In the genomic region with DNA sequence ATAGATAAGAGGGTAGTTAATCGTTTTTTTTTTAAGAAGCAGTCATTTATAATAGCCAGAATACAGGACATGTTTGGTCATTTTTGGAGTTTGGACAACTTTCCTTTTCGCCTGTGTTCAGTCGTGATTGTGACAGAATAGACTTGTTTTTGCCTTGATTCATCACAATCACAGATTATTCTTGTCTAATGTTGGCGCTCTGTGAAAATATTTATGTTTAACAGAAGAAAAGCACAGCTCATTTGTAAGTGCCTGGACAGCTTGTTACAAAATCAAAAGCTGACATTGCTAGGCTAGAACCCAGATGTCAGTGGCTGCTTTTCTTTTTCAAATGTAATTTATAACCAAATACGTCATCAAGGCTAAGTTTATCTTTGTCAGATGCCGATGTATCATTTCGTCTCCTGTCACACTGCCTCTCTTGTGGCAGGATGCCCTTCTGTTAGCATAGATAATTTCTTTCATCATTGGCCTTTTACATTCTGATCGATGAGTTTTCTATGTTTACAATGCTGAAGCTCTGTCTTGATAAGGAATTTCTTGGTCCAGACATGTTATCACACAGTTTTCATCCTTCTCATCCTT, we compare ENCODE assay signal across 23 cellular contexts.
DNase-seq lines count a peak whose midpoint lies in the region; ATAC-seq, FAIRE-seq and TF ChIP-seq lines count a peak whose summit lies in the region.
"Had no signal": no experiment of that assay in that cellular context is flagged by ENCODE, and none has a peak within 500 bp of the region (broad histone marks: within the 10 kb centered on the region; RNA-seq: fewer than 3 reads in every experiment).

No MANE protein-coding gene starts in this region.

- H3K27me3 ChIP-seq in ACC112 (ENCODE audit: insufficient read depth, low read length) (no peaks in the 10 kb centered on the region), astrocyte (ENCODE audit: insufficient read depth, low read length) (no peaks in the 10 kb centered on the region), neuronal stem cell (ENCODE audit: control insufficient read depth in 3 of 3, insufficient read depth in 3 of 3, low read depth in 1 of 3, low read length in 3 of 3) (no peaks in the 10 kb centered on the region)
- H3K27me3 ChIP-seq: MG63 had no signal

- H3K27me3 Mint-ChIP-seq in HFFc6 (ENCODE audit: insufficient read depth): peaks cover 2% of the 10 kb centered on the region; the same call in 1 of the 2 replicates
- H3K27me3 Mint-ChIP-seq in astrocyte (ENCODE audit: low read depth, unreplicated experiment): no peaks in the 10 kb centered on the region
- H3K27me3 Mint-ChIP-seq: CD4-positive, CD25-positive, alpha-beta regulatory T cell had no signal

- H4K8ac ChIP-seq in neuronal stem cell (ENCODE audit: low read depth, low read length): no peak overlapping the region

- no peak for FAIRE-seq in astrocyte (lab: Jason Lieb, UNC)
- FAIRE-seq: A204.1 had no signal

- H3K9ac ChIP-seq in astrocyte (ENCODE audit: low read length): no peak overlapping the region
- no peak overlapping the region for H3K9ac ChIP-seq in neuronal stem cell (ENCODE audit: low read depth, low read length, poor library complexity)
- H3K9ac ChIP-seq: GM23248 had no signal

- H2AK5ac ChIP-seq in neuronal stem cell (ENCODE audit: low read depth, low read length): no peak overlapping the region

- no peak for TF ChIP-seq CTCF in HFFc6 (IDR thresholded peaks at IDR 0.05)
- no peak for TF ChIP-seq CTCF in astrocyte (IDR thresholded peaks at IDR 0.05; ENCODE audit: insufficient read depth, low read depth, low read length)
- TF ChIP-seq CTCF in fibroblast of villous mesenchyme (IDR thresholded peaks at IDR 0.05; ENCODE audit: insufficient read depth, low read depth, low read length): no peak

- H2BK5ac ChIP-seq in neuronal stem cell (ENCODE audit: low read length): no peak overlapping the region

- no peak overlapping the region for H2BK120ac ChIP-seq in neuronal stem cell (ENCODE audit: low read depth, low read length)

- no peak overlapping the region for H3K18ac ChIP-seq in neuronal stem cell (ENCODE audit: low read length)

- H3K36me3 ChIP-seq in ACC112 (ENCODE audit: insufficient read depth, low read length) (no peaks in the 10 kb centered on the region), astrocyte (ENCODE audit: insufficient read depth, low read length) (no peaks in the 10 kb centered on the region), neuronal stem cell (replicated peaks in 1 of 2; ENCODE audit: control insufficient read depth in 2 of 2, insufficient read depth in 2 of 2, low read length in 2 of 2) (no peaks in the 10 kb centered on the region)
- H3K36me3 ChIP-seq: MG63 had no signal

- H3K4me1 ChIP-seq in ACC112 (ENCODE audit: control insufficient read depth, insufficient read depth, low read length, unreplicated experiment): peaks cover 8% of the 10 kb centered on the region
- no peaks in the 10 kb centered on the region for H3K4me1 ChIP-seq in astrocyte (ENCODE audit: insufficient read depth, low read length)
- H3K4me1 ChIP-seq in neuronal stem cell (ENCODE audit: control insufficient read depth in 2 of 2, insufficient read depth in 1 of 2, low read depth in 1 of 2, low read length in 2 of 2): no peaks in the 10 kb centered on the region

- H3K4me1 Mint-ChIP-seq in HFFc6 (ENCODE audit: low read depth): peaks cover 7% of the 10 kb centered on the region; the same call in 1 of the 2 replicates
- H3K4me1 Mint-ChIP-seq in astrocyte (ENCODE audit: low read depth, unreplicated experiment): no peaks in the 10 kb centered on the region
- H3K4me1 Mint-ChIP-seq: CD4-positive, CD25-positive, alpha-beta regulatory T cell; H9 had no signal

- no CpG with 5 or more reads among the region's 8 CpGs for WGBS in neuronal stem cell (ENCODE audit: extremely low coverage in 2 of 2, insufficient read length in 2 of 2, insufficient replicate concordance in 1 of 2), 2 donors

- ATAC-seq in HG03439 (IDR thresholded peaks at IDR 0.05; ENCODE audit: unreplicated experiment) (no peak), left cardiac atrium (no peak)
- ATAC-seq: Panc1, SK-N-SH treated with all-trans-retinoic acid at 6 μM for 48 hours had no signal

- no peak overlapping the region for H2BK12ac ChIP-seq in neuronal stem cell (ENCODE audit: low read length)

- H2AFZ ChIP-seq in ACC112 (ENCODE audit: low read length, unreplicated experiment) (peak overlapping the region; percentile 80), astrocyte (ENCODE audit: low read depth, low read length) (no peak overlapping the region), neuronal stem cell (ENCODE audit: low read length) (no peak overlapping the region)
- H2AFZ ChIP-seq: GM23248 had no signal

- H3K14ac ChIP-seq in neuronal stem cell (ENCODE audit: low read length): no peak overlapping the region

- H3K36me3 Mint-ChIP-seq in HFFc6 (ENCODE audit: low read depth): no peaks in the 10 kb centered on the region
- H3K36me3 Mint-ChIP-seq in astrocyte (ENCODE audit: low read depth, unreplicated experiment): no peaks in the 10 kb centered on the region
- H3K36me3 Mint-ChIP-seq: CD4-positive, CD25-positive, alpha-beta regulatory T cell had no signal

- H3K79me1 ChIP-seq in neuronal stem cell (ENCODE audit: low read depth, low read length): no peaks in the 10 kb centered on the region

- no peak overlapping the region for H3K4ac ChIP-seq in neuronal stem cell (ENCODE audit: low read length)

- no peaks in the 10 kb centered on the region for H3K79me2 ChIP-seq in ACC112 (ENCODE audit: control insufficient read depth, insufficient read depth, low read length, unreplicated experiment)
- H3K79me2 ChIP-seq in astrocyte (ENCODE audit: insufficient read depth, low read length): no peaks in the 10 kb centered on the region

- no peak overlapping the region for H3K4me2 ChIP-seq in astrocyte (ENCODE audit: low read length)
- H3K4me2 ChIP-seq in neuronal stem cell (ENCODE audit: insufficient read depth, low read length, poor library complexity, severe bottlenecking): no peak overlapping the region

- no peak for DNase-seq in HFFc6
- peak; percentile 44 for DNase-seq in astrocyte (ENCODE audit: low read depth)
- peak; percentile 31 for DNase-seq in fibroblast of villous mesenchyme (ENCODE audit: low read depth)
- no peak for DNase-seq in neuronal stem cell (ENCODE audit: low spot score)
- DNase-seq in NCI-H1048 (lab: John Stamatoyannopoulos, UW): no peak
- DNase-seq in left cardiac atrium: no peak
- DNase-seq: CD4-positive, CD25-positive, alpha-beta regulatory T cell; DMS79; GM23248; H9; Kasumi-1; MG63; NCI-H1436; NCI-H187 treated with DMSO at 0.1 percent for 48 hours; NCI-H2227 treated with DMSO at 0.1 percent for 48 hours; NCI-H510A treated with DMSO at 0.1 percent for 48 hours; NCI-H748 treated with DMSO at 0.1 percent for 48 hours; SIG-M5 had no signal

- H3K9me3 ChIP-seq in astrocyte (ENCODE audit: insufficient read depth, low read depth, low read length) (no peaks in the 10 kb centered on the region), neuronal stem cell (replicated peaks in 1 of 2; ENCODE audit: control insufficient read depth in 2 of 2, insufficient read depth in 1 of 2, low read depth in 1 of 2, low read length in 2 of 2) (no peaks in the 10 kb centered on the region)
- H3K9me3 ChIP-seq: MG63 had no signal

- H3K4me3 Mint-ChIP-seq in HFFc6 (peak overlapping the region; percentile 1; the same call in 1 of the 2 replicates), astrocyte (ENCODE audit: unreplicated experiment) (no peak overlapping the region)
- H3K4me3 Mint-ChIP-seq: CD4-positive, CD25-positive, alpha-beta regulatory T cell; H9 had no signal

- H3K27ac ChIP-seq in ACC112 (ENCODE audit: low read depth, low read length): peak overlapping the region; percentile 9; the same call in 1 of the 2 replicates
- no peak overlapping the region for H3K27ac ChIP-seq in astrocyte (ENCODE audit: low read depth, low read length)
- no peak overlapping the region for H3K27ac ChIP-seq in neuronal stem cell (replicated peaks; ENCODE audit: low read length)
- H3K27ac ChIP-seq: GM23248 had no signal

- no peaks in the 10 kb centered on the region for H4K20me1 ChIP-seq in astrocyte (ENCODE audit: insufficient read depth, low read length)

- H4K91ac ChIP-seq in neuronal stem cell (ENCODE audit: low read depth, low read length, poor library complexity): no peak overlapping the region

- H3K9me3 Mint-ChIP-seq in HFFc6 (no peaks in the 10 kb centered on the region), astrocyte (ENCODE audit: unreplicated experiment) (peaks cover 2% of the 10 kb centered on the region)

- H2BK15ac ChIP-seq in neuronal stem cell (ENCODE audit: low read length): no peak overlapping the region

- H3K27ac Mint-ChIP-seq in HFFc6: no peak overlapping the region
- no peak overlapping the region for H3K27ac Mint-ChIP-seq in astrocyte (ENCODE audit: unreplicated experiment)
- H3K27ac Mint-ChIP-seq: CD4-positive, CD25-positive, alpha-beta regulatory T cell; H9 had no signal

- intact Hi-C loops in left cardiac atrium (cut with DNase I): no loop called here

- H3K4me3 ChIP-seq in ACC112 (ENCODE audit: low read depth, low read length): peak overlapping the region; percentile 49
- no peak overlapping the region for H3K4me3 ChIP-seq in astrocyte (ENCODE audit: insufficient read depth, low read depth, low read length)
- no peak overlapping the region for H3K4me3 ChIP-seq in fibroblast of villous mesenchyme (ENCODE audit: low read depth, low read length)
- H3K4me3 ChIP-seq in neuronal stem cell (ENCODE audit: low read length in 2 of 2): no peak overlapping the region
- H3K4me3 ChIP-seq: GM23248, MG63 had no signal

- no peak overlapping the region for H3K23ac ChIP-seq in neuronal stem cell (ENCODE audit: low read depth, low read length, poor library complexity)

Comparison
In these comparisons a context has a peak if more than half of its experiments do, and no peak if none do; other contexts are left out.
1. DNase-seq: peak in astrocyte (single experiment) and fibroblast of villous mesenchyme (single experiment); none in HFFc6 (single experiment), neuronal stem cell (single experiment), NCI-H1048 (single experiment) and left cardiac atrium (single experiment).